In genomic region chr1:227887697-227888403, GRCh38 we compare ENCODE assay signal across 10 cellular contexts. TPM values are rescaled to one million over a fixed set of nuclear protein-coding genes. Genes with fewer than 3 reads are reported as not detected.
A peak's percentile ranks its signal among the peaks of the same experiment; 100 is the strongest.
DNase-seq lines count a peak whose midpoint lies in the region; ATAC-seq and TF ChIP-seq lines count a peak whose summit lies in the region.
"Had no signal": no experiment of that assay in that cellular context is flagged by ENCODE, and none has a peak within 500 bp of the region (broad histone marks: within the 10 kb centered on the region; RNA-seq: fewer than 3 reads in every experiment).

No MANE protein-coding gene starts in this region.

- peak; percentile 9 for DNase-seq in activated CD4-positive, alpha-beta T cell treated with anti-CD3 and anti-CD28 coated beads for 1 hour
- no peak for DNase-seq in activated CD4-positive, alpha-beta T cell treated with anti-CD3 and anti-CD28 coated beads, Interleukin-2, amount 50 U/mL, for 1 hour
- DNase-seq in mucosa of descending colon = peak in 2 of 3 donors; percentile 59 to 67
- DNase-seq in transverse colon = peak; percentile 59
- DNase-seq in GM23248 = no peak

- in situ Hi-C loops in transverse colon (cut with MboI; ENCODE audit: low pct_ligation_motif_present in 1 of 4, low pct_unique_long_range_greater_than_20kb in 1 of 4, low sequenced_read_pairs in 3 of 4) (no loop called here), GM23248 (cut with MboI) (no loop called here)

- ATAC-seq in mucosa of descending colon = peak; percentile 52
- ATAC-seq in HG03520 (IDR thresholded peaks at IDR 0.05; ENCODE audit: unreplicated experiment) = no peak
- ATAC-seq in GM18520 (IDR thresholded peaks at IDR 0.05; ENCODE audit: unreplicated experiment) = no peak
- ATAC-seq: A549 had no signal

- no peak overlapping the region for H2AFZ ChIP-seq in GM23248

- no peaks in the 10 kb centered on the region for H3K27me3 ChIP-seq in ectodermal cell (ENCODE audit: control insufficient read depth, insufficient read depth, low read length, poor library complexity, severe bottlenecking)
- no peaks in the 10 kb centered on the region for H3K27me3 ChIP-seq in transverse colon
- no peaks in the 10 kb centered on the region for H3K27me3 ChIP-seq in GM23248 (replicated peaks; ENCODE audit: insufficient read depth)

- no peaks in the 10 kb centered on the region for H3K36me3 ChIP-seq in ectodermal cell (ENCODE audit: control insufficient read depth, insufficient read depth, low read length)
- H3K36me3 ChIP-seq in mucosa of descending colon (ENCODE audit: low read depth) = no peaks in the 10 kb centered on the region
- H3K36me3 ChIP-seq in transverse colon = no peaks in the 10 kb centered on the region
- H3K36me3 ChIP-seq in GM23248 (ENCODE audit: low read depth) = no peaks in the 10 kb centered on the region

- H3K9me3 ChIP-seq in ectodermal cell (ENCODE audit: control insufficient read depth, low read length) (no peaks in the 10 kb centered on the region), mucosa of descending colon (no peaks in the 10 kb centered on the region), transverse colon (no peaks in the 10 kb centered on the region), GM23248 (ENCODE audit: low read depth) (no peaks in the 10 kb centered on the region)
- H3K9me3 ChIP-seq: A549 had no signal

- no peaks in the 10 kb centered on the region for H4K20me1 ChIP-seq in GM23248 (ENCODE audit: insufficient read depth)

- TF ChIP-seq POLR2A in transverse colon (IDR thresholded peaks at IDR 0.05) = peak; percentile 25

- H3K4me3 ChIP-seq in ectodermal cell (ENCODE audit: insufficient read depth, low read depth, low read length) (peak overlapping the region; percentile 26), mucosa of descending colon (peak overlapping the region; percentile 3), transverse colon (peak overlapping the region; percentile 35 to 57 (median 41)), GM23248 (no peak overlapping the region)
- H3K4me3 ChIP-seq: A549 had no signal

- H3K79me2 ChIP-seq in GM23248 (ENCODE audit: insufficient read depth) = no peaks in the 10 kb centered on the region

- TF ChIP-seq CTCF in mucosa of descending colon (IDR thresholded peaks at IDR 0.05) = no peak
- no peak for TF ChIP-seq CTCF in transverse colon (IDR thresholded peaks at IDR 0.05)

- no peak overlapping the region for H3K4me2 ChIP-seq in GM23248 (ENCODE audit: unreplicated experiment)
- H3K4me2 ChIP-seq: A549 had no signal

- H3F3A ChIP-seq in GM23248 (ENCODE audit: insufficient read depth) = no peaks in the 10 kb centered on the region

- H3K4me1 ChIP-seq in ectodermal cell (ENCODE audit: control insufficient read depth, insufficient read depth, low read length) (peaks cover 27% of the 10 kb centered on the region), mucosa of descending colon (ENCODE audit: low read depth) (no peaks in the 10 kb centered on the region), transverse colon (peaks cover 12 to 24% (median 20%) of the 10 kb centered on the region in 4 donors), GM23248 (ENCODE audit: insufficient read depth) (no peaks in the 10 kb centered on the region)

- intact Hi-C loops in mucosa of descending colon (cut with DNase I, micrococcal nuclease) = no loop called here
- intact Hi-C loops in transverse colon (cut with DNase I; ENCODE audit: low total_unique reads) = loop anchor here (10.0 kb wide), 2 partner anchors 57 to 93 kb away; partner anchors contain the start of gene WNT9A

- H3K9me2 ChIP-seq in GM23248 (ENCODE audit: insufficient read depth) = no peaks in the 10 kb centered on the region

- WGBS in ectodermal cell, 2 experiments = 33 to 35% methylated on average over 40 of the region's 40 CpGs
- 46 to 80% methylated on average over 2 to 38 of the region's 40 CpGs for WGBS in transverse colon (ENCODE audit: low coverage in 1 of 2), 2 donors
- WGBS in GM23248 (ENCODE audit: low coverage in 1 of 2, low lambda C conversion rate in 2 of 2, missing lambda C conversion rate in 2 of 2), 2 experiments = 65 to 76% methylated on average over 26 to 30 of the region's 40 CpGs

- H3K9ac ChIP-seq in GM23248 = no peak overlapping the region

- no peak for TF ChIP-seq EP300 in transverse colon (IDR thresholded peaks at IDR 0.05; ENCODE audit: low read depth)

- H3K27ac ChIP-seq in ectodermal cell (ENCODE audit: insufficient read depth, low read depth, low read length, poor library complexity, severe bottlenecking) = no peak overlapping the region
- peak overlapping the region; percentile 88 to 96 (median 90) for H3K27ac ChIP-seq in transverse colon
- no peak overlapping the region for H3K27ac ChIP-seq in GM23248
- H3K27ac ChIP-seq: A549 had no signal

RNA-seq across cellular contexts. Expression of gene WNT9A, which starts 59.9 kb away (rescaled TPM):
- 3.2 TPM for polyA plus RNA-seq in ectodermal cell (2013, experiment 1 of 4)
- 4.5 TPM for polyA plus RNA-seq in ectodermal cell (2013, experiment 2 of 4)
- polyA plus RNA-seq in ectodermal cell (2013, experiment 3 of 4) = 3.1 TPM
- 4.1 TPM for polyA plus RNA-seq in ectodermal cell (2013, experiment 4 of 4)
- total RNA-seq in mucosa of descending colon = 10 to 100 TPM in 1 of 3 donors, 1 to 10 TPM in 2; 1.7 to 12.7 (median 2.4) TPM
- 1 to 10 TPM; 1.2 to 4.0 (median 1.8) TPM for total RNA-seq in transverse colon
- 2.1 TPM in 2 replicates for total RNA-seq in GM23248 (2014; rRNA removed; shearing (Covaris generic))
- 0.09 and 0.29 TPM in 2 replicates for polyA plus RNA-seq in GM23248 (2016; fragmentation: Nextera tagmentation; extraction: Ambion mirVana)
- total RNA-seq: SK-MEL-5 had no signal

Comparison
In these comparisons a context has a peak if more than half of its experiments do, and no peak if none do; other contexts are left out.
1. DNase-seq: peak in activated CD4-positive, alpha-beta T cell treated with anti-CD3 and anti-CD28 coated beads for 1 hour (single experiment), mucosa of descending colon (2 of 3) and transverse colon (single experiment); none in activated CD4-positive, alpha-beta T cell treated with anti-CD3 and anti-CD28 coated beads, Interleukin-2, amount 50 U/mL, for 1 hour (single experiment) and GM23248 (single experiment).
2. H3K27ac ChIP-seq: peak in transverse colon (4 of 4); none in ectodermal cell (single experiment) and GM23248 (single experiment).